Comparison of ENCODE assay signal across 19 cellular contexts in the genomic region with DNA sequence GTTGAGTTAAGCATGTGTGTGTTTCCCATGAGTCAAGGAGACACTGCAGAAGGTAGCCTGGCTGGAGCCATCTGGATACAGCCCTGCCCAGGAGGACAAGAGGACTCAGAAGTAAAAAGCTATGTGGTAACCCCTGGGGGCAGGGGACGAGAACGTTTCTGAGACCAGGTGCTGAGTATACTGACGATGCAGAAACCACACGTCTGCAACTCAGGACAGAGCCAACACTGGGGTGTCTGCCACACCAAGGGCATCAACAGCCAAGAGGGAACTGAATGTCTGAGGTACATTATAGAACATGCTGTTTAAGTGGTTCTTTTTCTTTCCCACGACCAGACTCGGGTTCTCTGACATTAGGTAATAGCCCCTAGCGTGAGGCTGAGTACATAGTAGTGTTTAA.
"Had no signal": no experiment of that assay in that cellular context is flagged by ENCODE, and none has a peak within 500 bp of the region (broad histone marks: within the 10 kb centered on the region; RNA-seq: fewer than 3 reads in every experiment).

No MANE protein-coding gene starts in this region.

- H3K4me3 ChIP-seq: breast epithelium, gastroesophageal sphincter, sigmoid colon, spleen, thyroid gland had no signal

- H3K27me3 Mint-ChIP-seq: activated naive CD4-positive, alpha-beta T cell treated with anti-CD3 and anti-CD28 coated beads, Interleukin-2, amount 10 ng/mL, durations not matched to agents 7 days and 5 days; activated naive CD8-positive, alpha-beta T cell treated with anti-CD3 and anti-CD28 coated beads, Interleukin-2, amount 50 U/mL, for 24 hours had no signal

- H3K36me3 Mint-ChIP-seq: mesothelial cell of epicardium had no signal

- H3K79me2 ChIP-seq: parathyroid adenoma had no signal

- H2AFZ ChIP-seq: parathyroid adenoma had no signal

- H3K27ac ChIP-seq: breast epithelium, gastroesophageal sphincter, parathyroid adenoma, sigmoid colon, thyroid gland had no signal

- H3K9me3 Mint-ChIP-seq: activated naive CD4-positive, alpha-beta T cell treated with anti-CD3 and anti-CD28 coated beads, Interleukin-2, amount 10 ng/mL, durations not matched to agents 7 days and 5 days; activated naive CD8-positive, alpha-beta T cell treated with anti-CD3 and anti-CD28 coated beads, Interleukin-2, amount 50 U/mL, for 24 hours; T-helper 1 cell treated with Interleukin-12 subunit alpha and Interleukin-12 subunit beta and Interleukin-4 antibody, amounts not matched to agents 30 μg/mL and 1 μg/mL, for 36 hours had no signal

- H3K4me3 Mint-ChIP-seq: activated naive CD4-positive, alpha-beta T cell treated with anti-CD3 and anti-CD28 coated beads, Interleukin-2, amount 10 ng/mL, durations not matched to agents 7 days and 5 days; activated naive CD8-positive, alpha-beta T cell treated with anti-CD3 and anti-CD28 coated beads, Interleukin-2, amount 50 U/mL, for 24 hours; mesothelial cell of epicardium; nephron; T-helper 1 cell treated with Interleukin-12 subunit alpha and Interleukin-12 subunit beta and Interleukin-4 antibody, amounts not matched to agents 30 μg/mL and 1 μg/mL, for 36 hours had no signal

- H3K4me1 ChIP-seq: breast epithelium, parathyroid adenoma, sigmoid colon had no signal

- H3K27me3 ChIP-seq: gastroesophageal sphincter, sigmoid colon, spleen, thyroid gland had no signal

- H3K36me3 ChIP-seq: breast epithelium, gastroesophageal sphincter, sigmoid colon, spleen, thyroid gland had no signal

- H3K9me3 ChIP-seq: breast epithelium, gastroesophageal sphincter, sigmoid colon, spleen, thyroid gland had no signal

- H3K27ac Mint-ChIP-seq: activated naive CD4-positive, alpha-beta T cell treated with anti-CD3 and anti-CD28 coated beads, Interleukin-2, amount 10 ng/mL, durations not matched to agents 7 days and 5 days; activated naive CD8-positive, alpha-beta T cell treated with anti-CD3 and anti-CD28 coated beads, Interleukin-2, amount 50 U/mL, for 24 hours; mesothelial cell of epicardium; nephron; T-helper 1 cell treated with Interleukin-12 subunit alpha and Interleukin-12 subunit beta and Interleukin-4 antibody, amounts not matched to agents 30 μg/mL and 1 μg/mL, for 36 hours had no signal

- ATAC-seq: activated naive CD8-positive, alpha-beta T cell treated with anti-CD3 and anti-CD28 coated beads, Interleukin-2, amount 50 U/mL, for 24 hours; gastroesophageal sphincter had no signal

- H3K9ac ChIP-seq: parathyroid adenoma had no signal

- DNase-seq: activated CD4-positive, CD25-positive, alpha-beta regulatory T cell treated with anti-CD3 and anti-CD28 coated beads, Interleukin-2, amount 50 U/mL, for 72 hours; activated CD8-positive, alpha-beta memory T cell treated with anti-CD3 and anti-CD28 coated beads for 24 hours; activated CD8-positive, alpha-beta memory T cell treated with anti-CD3 and anti-CD28 coated beads, Interleukin-2, amount 50 U/mL, for 48 hours; activated effector memory CD4-positive, alpha-beta T cell treated with Interleukin-2 at 50 U/mL for 16 hours; activated naive CD4-positive, alpha-beta T cell treated with anti-CD3 and anti-CD28 coated beads, Interleukin-2, amount 10 ng/mL, durations not matched to agents 7 days and 5 days; activated naive CD8-positive, alpha-beta T cell treated with anti-CD3 and anti-CD28 coated beads, Interleukin-2, amount 50 U/mL, for 24 hours; activated T-cell treated with anti-CD3 and anti-CD28 coated beads, Interleukin-2, amount 50 U/mL, for 48 hours; cortex of kidney; effector CD4-positive, alpha-beta T cell; sigmoid colon; spleen; stimulated activated naive CD4-positive, alpha-beta T cell; thyroid gland had no signal

- H3K4me1 Mint-ChIP-seq: activated naive CD4-positive, alpha-beta T cell treated with anti-CD3 and anti-CD28 coated beads, Interleukin-2, amount 10 ng/mL, durations not matched to agents 7 days and 5 days; mesothelial cell of epicardium had no signal
